8 cellular contexts compared by ENCODE assay signal in genomic region chr11:15649371-15650104, GRCh38.
DNase-seq lines count a peak whose midpoint lies in the region; ATAC-seq, FAIRE-seq and TF ChIP-seq lines count a peak whose summit lies in the region.

No MANE protein-coding gene starts in this region.

- 54 to 62% methylated on average over 11 to 13 of the region's 14 CpGs for WGBS in GM23248 (ENCODE audit: low coverage in 1 of 2, low lambda C conversion rate in 2 of 2, missing lambda C conversion rate in 2 of 2), 2 experiments
- WGBS in SK-N-SH (ENCODE audit: low lambda C conversion rate) = 70% methylated on average over 9 of the region's 14 CpGs

- no peaks in the 10 kb centered on the region for H3K9me2 ChIP-seq in GM23248 (ENCODE audit: insufficient read depth)
- no peaks in the 10 kb centered on the region for H3K9me2 ChIP-seq in SK-N-SH
- H3K9me2 ChIP-seq in neural cell (ENCODE audit: insufficient read depth, low read length) = no peaks in the 10 kb centered on the region

- DNase-seq in GM23248 (no peak), SK-N-SH (no peak), kidney (no peak), RKO (ENCODE audit: low spot score) (no peak), NCI-H146 (lab: John Stamatoyannopoulos, UW) (no peak), SKM-1 (lab: John Stamatoyannopoulos, UW; ENCODE audit: unreplicated experiment) (no peak)

- TF ChIP-seq CTCF in SK-N-SH (IDR thresholded peaks at IDR 0.05) (no peak), neural cell (IDR thresholded peaks at IDR 0.05; ENCODE audit: poor library complexity, severe bottlenecking) (no peak), kidney (IDR thresholded peaks at IDR 0.05; ENCODE audit: borderline replicate concordance, extremely low read depth, insufficient read depth) (no peak)

- H3K4me3 ChIP-seq in GM23248 (no peak overlapping the region), SK-N-SH (ENCODE audit: low read depth in 2 of 2, low read length in 1 of 2) (peak overlapping the region in 1 of 2 experiments; percentile 40; a peak in 1 of 4 replicates), neural cell (ENCODE audit: low read length) (peak overlapping the region; percentile 62), kidney (ENCODE audit: low read length in 2 of 2) (no peak overlapping the region)

- peak; percentile 8 for ATAC-seq in GM18499 (IDR thresholded peaks at IDR 0.05; ENCODE audit: insufficient read depth, unreplicated experiment)

- POLR2A ChIA-PET in SK-N-SH (lab: Yijun Ruan, JAX) = interaction anchor here (0.5 to 1.6 kb wide), 15 partner anchors 10 to 964 kb away, joined by 3 to 12 read pairs (median 3); no protein-coding TSS in a partner anchor

- no peaks in the 10 kb centered on the region for H3F3A ChIP-seq in GM23248 (ENCODE audit: insufficient read depth)
- H3F3A ChIP-seq in SK-N-SH (replicated peaks; ENCODE audit: insufficient read depth) = no peaks in the 10 kb centered on the region
- H3F3A ChIP-seq in neural cell (ENCODE audit: insufficient read depth, low read length, poor library complexity, severe bottlenecking) = no peaks in the 10 kb centered on the region

- H3K4me1 ChIP-seq in GM23248 (ENCODE audit: insufficient read depth) (no peaks in the 10 kb centered on the region), SK-N-SH (ENCODE audit: control insufficient read depth in 1 of 2, insufficient read depth in 2 of 2, low read depth in 1 of 2, low read length in 1 of 2) (peaks cover 0 to 20% of the 10 kb centered on the region in 2 experiments; a peak in 2 of 4 replicates), kidney (ENCODE audit: control insufficient read depth in 1 of 2, insufficient read depth in 1 of 2, low read depth in 1 of 2, low read length in 2 of 2) (peaks cover 3 to 15% of the 10 kb centered on the region in 2 donors)

- H3K27ac ChIP-seq in GM23248 (no peak overlapping the region), SK-N-SH (ENCODE audit: low read depth in 2 of 2, low read length in 1 of 2) (peak overlapping the region in 1 of 2 experiments; percentile 87; a peak in 2 of 4 replicates), neural cell (ENCODE audit: low read length) (no peak overlapping the region), kidney (ENCODE audit: low read depth in 2 of 2, low read length in 2 of 2) (peak overlapping the region in 1 of 2 donors; percentile 62)

- in situ Hi-C loops in GM23248 (cut with MboI) = no loop called here

- intact Hi-C loops in kidney (cut with DNase I) = loop anchor here (10.0 kb wide), 1 partner anchor 955 kb away; no protein-coding TSS in a partner anchor

- H4K20me1 ChIP-seq in GM23248 (ENCODE audit: insufficient read depth) = no peaks in the 10 kb centered on the region; the same call in 1 of the 2 replicates
- H4K20me1 ChIP-seq in SK-N-SH (ENCODE audit: insufficient read depth) = no peaks in the 10 kb centered on the region
- no peaks in the 10 kb centered on the region for H4K20me1 ChIP-seq in neural cell (ENCODE audit: insufficient read depth)

- H3K4me2 ChIP-seq in GM23248 (ENCODE audit: unreplicated experiment) (no peak overlapping the region), SK-N-SH (no peak overlapping the region), neural cell (ENCODE audit: low read length) (no peak overlapping the region)

- H3K27me3 ChIP-seq in GM23248 (replicated peaks; ENCODE audit: insufficient read depth) = peaks cover 13% of the 10 kb centered on the region
- H3K27me3 ChIP-seq in SK-N-SH (ENCODE audit: insufficient read depth) = no peaks in the 10 kb centered on the region
- H3K27me3 ChIP-seq in neural cell (ENCODE audit: insufficient read depth, low read depth, low read length) = no peaks in the 10 kb centered on the region

- H3K36me3 ChIP-seq in GM23248 (ENCODE audit: low read depth) (no peaks in the 10 kb centered on the region), SK-N-SH (replicated peaks in 1 of 2; ENCODE audit: control insufficient read depth in 1 of 2, insufficient read depth in 2 of 2, low read length in 1 of 2) (no peaks in the 10 kb centered on the region), neural cell (ENCODE audit: insufficient read depth, low read length) (no peaks in the 10 kb centered on the region), kidney (ENCODE audit: control insufficient read depth in 1 of 2, insufficient read depth in 2 of 2, low read length in 2 of 2) (no peaks in the 10 kb centered on the region)

- FAIRE-seq in kidney (lab: Jason Lieb, UNC) = no peak

- no peak for TF ChIP-seq RAD21 in SK-N-SH (IDR thresholded peaks at IDR 0.05; ENCODE audit: low read length)
- no peak for TF ChIP-seq RAD21 in neural cell (conservative IDR thresholded peaks at IDR 0.05)

- H3K9me3 ChIP-seq in GM23248 (ENCODE audit: low read depth) (no peaks in the 10 kb centered on the region), SK-N-SH (no peaks in the 10 kb centered on the region), neural cell (ENCODE audit: low read length) (no peaks in the 10 kb centered on the region), kidney (ENCODE audit: control insufficient read depth in 1 of 2, low read length in 2 of 2) (no peaks in the 10 kb centered on the region)

- H3K79me2 ChIP-seq in GM23248 (ENCODE audit: insufficient read depth) = no peaks in the 10 kb centered on the region
- H3K79me2 ChIP-seq in SK-N-SH (ENCODE audit: insufficient read depth) = no peaks in the 10 kb centered on the region
- no peaks in the 10 kb centered on the region for H3K79me2 ChIP-seq in neural cell (replicated peaks; ENCODE audit: insufficient read depth, low read length)

- H3K9ac ChIP-seq in GM23248 (0 out of 2 replicates have a peak overlapping the region, but pooled peaks have one; percentile 26), SK-N-SH (no peak overlapping the region), neural cell (ENCODE audit: low read length) (no peak overlapping the region), kidney (ENCODE audit: low read length in 2 of 2) (peak overlapping the region in 1 of 2 donors; percentile 59)

- CTCF ChIA-PET in SK-N-SH (lab: Yijun Ruan, JAX) = interaction anchor here (0.6 to 2.8 kb wide), 70 partner anchors 8 to 964 kb away, joined by 3 to 37 read pairs (median 5); no protein-coding TSS in a partner anchor

- no peak for TF ChIP-seq EP300 in SK-N-SH (IDR thresholded peaks at IDR 0.05; ENCODE audit: borderline replicate concordance in 1 of 2, low read depth in 1 of 2, low read length in 1 of 2)
- TF ChIP-seq EP300 in neural cell (conservative IDR thresholded peaks at IDR 0.05; ENCODE audit: poor library complexity, severe bottlenecking) = no peak

- H2AFZ ChIP-seq in GM23248 (peak overlapping the region; percentile 69), SK-N-SH (ENCODE audit: low read depth) (peak overlapping the region; percentile 64), neural cell (ENCODE audit: low read depth, low read length) (no peak overlapping the region)

TF ChIP-seq in SK-N-SH, 30 proteins besides CTCF, POLR2A, EP300 and RAD21 (continues in another document):
- TF ChIP-seq SMC3 (IDR thresholded peaks at IDR 0.05; ENCODE audit: low read depth, low read length) (no peak), REST (IDR thresholded peaks at IDR 0.05; ENCODE audit: low read depth, low read length) (no peak), FOXM1 (IDR thresholded peaks at IDR 0.05; ENCODE audit: low read depth) (no peak)

TF ChIP-seq in neural cell, 6 proteins besides CTCF, POLR2A, EP300 and RAD21:
- no peak for TF ChIP-seq EZH2 (IDR thresholded peaks at IDR 0.05; ENCODE audit: borderline replicate concordance, insufficient read depth, low read length, poor library complexity, severe bottlenecking)
- no peak for TF ChIP-seq TAF1 (IDR thresholded peaks at IDR 0.05; ENCODE audit: low read depth)
- TF ChIP-seq POLR2AphosphoS5 (IDR thresholded peaks at IDR 0.05) = no peak
- no peak for TF ChIP-seq SMC3 (conservative IDR thresholded peaks at IDR 0.05; ENCODE audit: poor library complexity)
- TF ChIP-seq MXI1 (conservative IDR thresholded peaks at IDR 0.05; ENCODE audit: poor library complexity, severe bottlenecking) = no peak
- no peak for TF ChIP-seq REST (IDR thresholded peaks at IDR 0.05; ENCODE audit: borderline replicate concordance)
TF ChIP-seq in neural cell: peak in this region for 0.
